In the genomic region with DNA sequence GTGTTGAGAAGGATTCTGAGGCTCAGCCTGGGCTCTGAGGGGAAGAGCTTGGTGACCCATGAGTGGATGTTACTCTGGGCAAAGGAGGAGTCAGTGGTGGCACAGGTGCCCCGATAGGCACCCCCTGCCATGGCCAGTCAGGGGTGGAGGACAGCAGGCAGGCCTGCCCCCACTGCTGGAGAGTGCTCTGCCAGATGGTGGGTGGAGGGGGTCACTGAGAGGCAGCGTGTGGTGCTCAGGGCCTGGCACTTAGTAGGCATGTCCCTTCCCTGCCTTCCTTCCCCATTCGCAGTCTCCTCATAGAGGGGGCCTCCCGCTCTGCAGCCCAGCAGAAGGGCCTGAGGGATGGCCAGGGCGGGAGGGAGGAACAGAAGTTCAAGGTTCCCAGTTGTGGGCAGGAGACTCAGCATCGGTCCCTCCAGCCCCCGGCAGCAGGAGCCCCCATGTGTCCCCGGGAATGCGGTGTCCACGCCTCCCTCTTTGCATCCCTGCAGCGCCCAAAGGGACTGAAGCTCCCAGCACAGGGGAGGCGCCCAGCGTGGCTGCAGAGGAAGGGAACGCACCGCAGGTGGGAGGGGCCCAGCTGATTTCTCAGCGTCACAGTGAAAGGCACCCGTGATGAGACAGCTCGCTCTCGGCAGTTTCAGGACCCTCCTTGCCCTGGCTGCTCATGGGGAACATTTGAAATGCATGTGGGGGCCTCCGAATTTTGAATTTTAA, we compare ENCODE assay signal across 8 cellular contexts. TPM values are rescaled to one million over a fixed set of nuclear protein-coding genes. Genes with fewer than 3 reads are reported as not detected.
A peak's percentile ranks its signal among the peaks of the same experiment; 100 is the strongest.
DNase-seq lines count a peak whose midpoint lies in the region; ATAC-seq and TF ChIP-seq lines count a peak whose summit lies in the region.

No MANE protein-coding gene starts in this region.

- no peaks in the 10 kb centered on the region for H3K27me3 ChIP-seq in RWPE2 (ENCODE audit: insufficient read depth, poor library complexity, severe bottlenecking)
- H3K27me3 ChIP-seq in right cardiac atrium (ENCODE audit: control insufficient read depth, insufficient read depth): no peaks in the 10 kb centered on the region

- peak; percentile 13 for DNase-seq in CD1c-positive myeloid dendritic cell (ENCODE audit: extremely low spot score)
- peak; percentile 37 for DNase-seq in RWPE2 (ENCODE audit: low spot score)
- DNase-seq in right cardiac atrium: peak; percentile 18 to 60 (median 56)
- no peak for DNase-seq in cortex of kidney (lab: John Stamatoyannopoulos, UW)
- DNase-seq in NCI-H524 (lab: John Stamatoyannopoulos, UW): no peak
- no peak for DNase-seq in hippocampal formation (lab: John Stamatoyannopoulos, UW)

- no peak for TF ChIP-seq CTCF in RWPE2 (IDR thresholded peaks at IDR 0.05; ENCODE audit: poor library complexity, severe bottlenecking)

- no peaks in the 10 kb centered on the region for H3K36me3 ChIP-seq in RWPE2 (ENCODE audit: low read depth)

- ATAC-seq in RWPE2 (ENCODE audit: low read depth) (no peak), right cardiac atrium (no peak), HG02623 (IDR thresholded peaks at IDR 0.05; ENCODE audit: unreplicated experiment) (no peak)

- intact Hi-C loops in right cardiac atrium (cut with DNase I): loop anchor here (5.0 to 10.0 kb wide), 2 partner anchors 78 to 80 kb away; no protein-coding TSS in a partner anchor

- no peaks in the 10 kb centered on the region for H3K9me3 ChIP-seq in RWPE2 (ENCODE audit: severe bottlenecking)
- H3K9me3 ChIP-seq in right cardiac atrium (ENCODE audit: control insufficient read depth, low read length): no peaks in the 10 kb centered on the region

- no peak overlapping the region for H3K4me3 ChIP-seq in RWPE2 (ENCODE audit: severe bottlenecking)
- H3K4me3 ChIP-seq in right cardiac atrium (ENCODE audit: low read length): no peak overlapping the region
- H3K4me3 ChIP-seq in skin epidermis: no peak overlapping the region

- H3K27ac ChIP-seq in RWPE2 (ENCODE audit: poor library complexity, severe bottlenecking) (no peak overlapping the region), right cardiac atrium (ENCODE audit: low read length) (no peak overlapping the region), skin epidermis (peak overlapping the region in 12 of 21 experiments; percentile 14 to 77 (median 61))

- peaks cover 7% of the 10 kb centered on the region for H3K4me1 ChIP-seq in RWPE2 (ENCODE audit: insufficient read depth, poor library complexity, severe bottlenecking)
- H3K4me1 ChIP-seq in right cardiac atrium (ENCODE audit: control insufficient read depth, insufficient read depth, low read length): peaks cover 12% of the 10 kb centered on the region

- 75% methylated on average over 20 of the region's 20 CpGs for WGBS in right cardiac atrium

RNA-seq across cellular contexts. Expression of a gene that starts 5.7 kb away (rescaled TPM):
- 10 to 100 TPM; 13.8 to 19.2 (median 16.8) TPM for total RNA-seq in right cardiac atrium
- 6.7 TPM for polyA plus RNA-seq in right cardiac atrium

Comparison
In these comparisons a context has a peak if more than half of its experiments do, and no peak if none do; other contexts are left out.
1. DNase-seq: peak in CD1c-positive myeloid dendritic cell (single experiment), RWPE2 (single experiment) and right cardiac atrium (3 of 3); none in cortex of kidney (single experiment), NCI-H524 (0 of 2) and hippocampal formation (0 of 2).
2. H3K27ac ChIP-seq: peak in skin epidermis (12 of 21); none in RWPE2 (single experiment) and right cardiac atrium (single experiment).